In genomic region chr1:23664837-23665795, GRCh38 we compare ENCODE assay signal across 9 cellular contexts. TPM values are rescaled to one million over a fixed set of nuclear protein-coding genes. Genes with fewer than 3 reads are reported as not detected.
DNase-seq lines count a peak whose midpoint lies in the region; ATAC-seq, FAIRE-seq and TF ChIP-seq lines count a peak whose summit lies in the region.
"Had no signal": no experiment of that assay in that cellular context is flagged by ENCODE, and none has a peak within 500 bp of the region (broad histone marks: within the 10 kb centered on the region; RNA-seq: fewer than 3 reads in every experiment).

No MANE protein-coding gene starts in this region.

- in situ Hi-C loops in GM13977 (cut with MboI; ENCODE audit: low pct_unique_long_range_greater_than_20kb, low sequenced_read_pairs, unreplicated experiment): no loop called here

- no peak overlapping the region for H3K4me3 Mint-ChIP-seq in CD14-positive monocyte

- CTCF ChIA-PET in RWPE1 (lab: Yijun Ruan, JAX): interaction anchor here (0.6 to 1.5 kb wide), 8 partner anchors 12 to 593 kb away, joined by 3 to 6 read pairs (median 3); no protein-coding TSS in a partner anchor

- intact Hi-C loops in CD14-positive monocyte (cut with micrococcal nuclease): no loop called here

- peaks cover 1 to 6% (median 4%) of the 10 kb centered on the region in 3 donors for H3K27me3 Mint-ChIP-seq in CD14-positive monocyte (ENCODE audit: low read depth in 3 of 3)

- FAIRE-seq in frontal cortex (lab: Jason Lieb, UNC) (no peak), RCC 7860 (lab: Jason Lieb, UNC) (no peak)

- H3K27ac ChIP-seq in RWPE1: no peak overlapping the region

- no peaks in the 10 kb centered on the region for H3K4me1 Mint-ChIP-seq in CD14-positive monocyte

- DNase-seq in CD14-positive monocyte (ENCODE audit: low spot score): no peak
- peak; percentile 50 for DNase-seq in GM13977 (ENCODE audit: low spot score)
- no peak for DNase-seq in RWPE1 (ENCODE audit: low spot score)
- peak; percentile 23 for DNase-seq in fibroblast of the conjunctiva (ENCODE audit: low read depth)
- DNase-seq in frontal cortex (ENCODE audit: low spot score in 2 of 2): no peak
- no peak for DNase-seq in RCC 7860 (ENCODE audit: low spot score)
- no peak for DNase-seq in globus pallidus (ENCODE audit: low spot score)

- H3K9me3 Mint-ChIP-seq in CD14-positive monocyte: peaks cover 0 to 3% (median under 1%) of the 10 kb centered on the region in 7 donors

- no peak for ATAC-seq in GM19324 (IDR thresholded peaks at IDR 0.05; ENCODE audit: low FRiP score, unreplicated experiment)
- ATAC-seq: mucosa of descending colon had no signal

- peak; percentile 55 for TF ChIP-seq CTCF in CD14-positive monocyte (IDR thresholded peaks at IDR 0.05)
- TF ChIP-seq CTCF in GM13977 (IDR thresholded peaks at IDR 0.05; ENCODE audit: extremely low read depth, insufficient read depth, missing control alignments): peak; percentile 30
- TF ChIP-seq CTCF in RWPE1 (conservative IDR thresholded peaks at IDR 0.05; ENCODE audit: low read depth): 0 out of 2 replicates have a peak, but pooled peaks have one; percentile 14

- H3K27ac Mint-ChIP-seq in CD14-positive monocyte: no peak overlapping the region

- POLR2A ChIA-PET in RWPE1 (lab: Yijun Ruan, JAX; ENCODE audit: low non-redundant PET): no interaction called here

- no peaks in the 10 kb centered on the region for H3K36me3 Mint-ChIP-seq in CD14-positive monocyte

RNA-seq across cellular contexts. Expression of gene RPL11, which starts 26.5 kb away (rescaled TPM):
- polyA plus RNA-seq in CD14-positive monocyte: 100 to 1,000 TPM; 542 to 552 TPM
- 1,023 TPM for total RNA-seq in frontal cortex

Comparison
In these comparisons a context has a peak if more than half of its experiments do, and no peak if none do; other contexts are left out.
1. DNase-seq: peak in GM13977 (single experiment) and fibroblast of the conjunctiva (single experiment); none in CD14-positive monocyte (single experiment), RWPE1 (single experiment), frontal cortex (0 of 2), RCC 7860 (single experiment) and globus pallidus (single experiment).
2. Peak in every context shown above with its lines, with median percentiles within 50 percentile points of each other: CTCF ChIP-seq.